In the genomic region with DNA sequence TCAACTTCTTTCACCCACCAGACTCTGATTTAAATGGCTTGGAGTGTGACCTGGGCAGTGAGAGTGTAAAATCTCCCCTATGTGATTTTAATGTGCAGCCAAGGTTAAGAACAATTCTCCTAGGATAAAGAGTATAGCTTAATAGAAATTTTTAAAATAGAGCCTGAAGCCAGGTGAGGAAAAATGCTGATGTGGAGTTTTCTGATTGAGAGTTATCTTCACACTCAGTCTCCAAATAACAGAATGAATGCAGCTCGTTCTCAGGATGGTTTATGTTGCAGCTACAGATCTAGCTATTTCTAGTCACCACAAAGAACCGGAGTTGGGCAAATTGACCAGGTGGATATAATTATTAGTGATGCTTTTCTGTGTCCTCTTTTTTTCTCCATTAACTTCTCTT, we compare ENCODE assay signal across 8 cellular contexts.
"Had no signal": no experiment of that assay in that cellular context is flagged by ENCODE, and none has a peak within 500 bp of the region (broad histone marks: within the 10 kb centered on the region; RNA-seq: fewer than 3 reads in every experiment).

No MANE protein-coding gene starts in this region.

- H3K4me3 ChIP-seq: GM23338 had no signal

- H3K4me2 ChIP-seq: GM23338, KMS-11 had no signal

- FAIRE-seq: H1, H54, HTR-8/SVneo had no signal

- H3K9ac ChIP-seq: KMS-11 had no signal

- DNase-seq: H9, HCEC 1CT, KBM-7 had no signal

- ATAC-seq: GM23338 had no signal

- H3K27ac ChIP-seq: KMS-11 had no signal

- H2AFZ ChIP-seq: GM23338 had no signal
